ENCODE assay signal across 8 cellular contexts in genomic region chr14:52730708-52731111, GRCh38. TPM values are rescaled to one million over a fixed set of nuclear protein-coding genes. Genes with fewer than 3 reads are reported as not detected.
A peak's percentile ranks its signal among the peaks of the same experiment; 100 is the strongest.
DNase-seq lines count a peak whose midpoint lies in the region; ATAC-seq and TF ChIP-seq lines count a peak whose summit lies in the region.

No MANE protein-coding gene starts in this region.

- no peaks in the 10 kb centered on the region for H3K9me2 ChIP-seq in SU-DHL-6 (replicated peaks; ENCODE audit: insufficient read depth, low read length)

- peak overlapping the region; percentile 95 for H3K9ac ChIP-seq in SU-DHL-6 (ENCODE audit: low read length)
- H3K9ac ChIP-seq in rectal smooth muscle tissue (ENCODE audit: low read length), result peak overlapping the region; percentile 28

- peaks cover 38% of the 10 kb centered on the region for H3K4me1 Mint-ChIP-seq in activated CD4-positive, alpha-beta T cell treated with anti-CD3 and anti-CD28 coated beads for 36 hours

- POLR2A ChIA-PET in activated CD4-positive, alpha-beta T cell treated with anti-CD3 and anti-CD28 coated beads for 36 hours (lab: Charles Lee), result interaction anchor here (0.6 kb wide), 1 partner anchor 1891 kb away, joined by 5 read pairs; no protein-coding TSS in a partner anchor

- TF ChIP-seq CTCF in SU-DHL-6 (IDR thresholded peaks at IDR 0.05; ENCODE audit: insufficient read depth, low read length, poor library complexity, severe bottlenecking) (no peak), fibroblast of the aortic adventitia (IDR thresholded peaks at IDR 0.05; ENCODE audit: insufficient read depth, low read length) (no peak)

- ATAC-seq in activated CD4-positive, alpha-beta T cell treated with anti-CD3 and anti-CD28 coated beads for 36 hours, result no peak
- no peak for ATAC-seq in HG03175 (IDR thresholded peaks at IDR 0.05; ENCODE audit: unreplicated experiment)

- peaks cover 2% of the 10 kb centered on the region for H3K9me3 Mint-ChIP-seq in activated CD4-positive, alpha-beta T cell treated with anti-CD3 and anti-CD28 coated beads for 36 hours (ENCODE audit: low read depth)

- peak overlapping the region; percentile 93 for H3K4me3 Mint-ChIP-seq in activated CD4-positive, alpha-beta T cell treated with anti-CD3 and anti-CD28 coated beads for 36 hours

- no peaks in the 10 kb centered on the region for H3K27me3 Mint-ChIP-seq in activated CD4-positive, alpha-beta T cell treated with anti-CD3 and anti-CD28 coated beads for 36 hours

- peak overlapping the region; percentile 91 for H2AFZ ChIP-seq in SU-DHL-6 (ENCODE audit: low read depth, low read length, severe bottlenecking)

- peak overlapping the region; percentile 51; the same call in 1 of the 2 replicates for H3K27ac ChIP-seq in SU-DHL-6 (ENCODE audit: low read depth, low read length)
- peak overlapping the region; percentile 82 for H3K27ac ChIP-seq in rectal smooth muscle tissue (ENCODE audit: low read depth, low read length)

- CTCF ChIA-PET in activated CD4-positive, alpha-beta T cell treated with anti-CD3 and anti-CD28 coated beads for 36 hours (lab: Charles Lee), result interaction anchor here (1.0 to 1.3 kb wide), 2 partner anchors 19 to 566 kb away, joined by 4 to 5 read pairs; no protein-coding TSS in a partner anchor

- H3K27me3 ChIP-seq in SU-DHL-6 (ENCODE audit: low read length) (no peaks in the 10 kb centered on the region), rectal smooth muscle tissue (ENCODE audit: control insufficient read depth, insufficient read depth, low read length) (no peaks in the 10 kb centered on the region)

- H3K27ac Mint-ChIP-seq in activated CD4-positive, alpha-beta T cell treated with anti-CD3 and anti-CD28 coated beads for 36 hours, result peak overlapping the region; percentile 90

- H3K9me3 ChIP-seq in SU-DHL-6 (ENCODE audit: insufficient read depth, low read length), result no peaks in the 10 kb centered on the region

- DNase-seq in activated CD4-positive, alpha-beta T cell treated with anti-CD3 and anti-CD28 coated beads for 36 hours, result no peak
- no peak for DNase-seq in activated CD4-positive, alpha-beta T cell treated with anti-CD3 and anti-CD28 coated beads, Interleukin-2, amount 50 U/mL, for 1 hour
- DNase-seq in fibroblast of the aortic adventitia (ENCODE audit: low read depth), result peak; percentile 26
- no peak for DNase-seq in NCI-H748 (lab: John Stamatoyannopoulos, UW; ENCODE audit: unreplicated experiment)
- no peak for DNase-seq in stimulated activated CD4-positive, alpha-beta T cell treated with anti-CD3 and anti-CD28 coated beads, Interleukin-1b, Interleukin-23, amount 100 ng/mL, for 48 hours

- peaks cover 8% of the 10 kb centered on the region; the same call in 1 of the 2 replicates for H3K36me3 ChIP-seq in SU-DHL-6 (ENCODE audit: low read length)
- no peaks in the 10 kb centered on the region for H3K36me3 ChIP-seq in rectal smooth muscle tissue (ENCODE audit: control insufficient read depth, insufficient read depth, low read length)

- peaks cover 34% of the 10 kb centered on the region for H3K36me3 Mint-ChIP-seq in activated CD4-positive, alpha-beta T cell treated with anti-CD3 and anti-CD28 coated beads for 36 hours (ENCODE audit: low read depth)

- intact Hi-C loops in activated CD4-positive, alpha-beta T cell treated with anti-CD3 and anti-CD28 coated beads for 36 hours (cut with DNase I, micrococcal nuclease), result loop anchor here (1.0 kb wide), 7 partner anchors 8 to 423 kb away; partner anchors contain the start of genes GNPNAT1 (in 2 of the 2), GPR137C (in 2 of the 2), PSMC6 (in 2 of the 2) and TXNDC16 (in 2 of the 2)

- peaks cover 18% of the 10 kb centered on the region for H3F3A ChIP-seq in SU-DHL-6 (ENCODE audit: insufficient read depth)

- peaks cover 42% of the 10 kb centered on the region for H3K79me2 ChIP-seq in SU-DHL-6 (ENCODE audit: insufficient read depth, low read length)

- H3K4me3 ChIP-seq in SU-DHL-6 (ENCODE audit: insufficient read depth, low read length, poor library complexity, severe bottlenecking) (peak overlapping the region; percentile 70), fibroblast of the aortic adventitia (ENCODE audit: low read depth, low read length) (peak overlapping the region; percentile 87), rectal smooth muscle tissue (ENCODE audit: low read length) (peak overlapping the region; percentile 76)

- peak overlapping the region; percentile 99 for H3K4me2 ChIP-seq in SU-DHL-6 (ENCODE audit: low read depth, low read length, poor library complexity, severe bottlenecking)

- no peaks in the 10 kb centered on the region for H4K20me1 ChIP-seq in SU-DHL-6 (ENCODE audit: low read depth, low read length)

- no peaks in the 10 kb centered on the region for H3K4me1 ChIP-seq in rectal smooth muscle tissue (ENCODE audit: control insufficient read depth, insufficient read depth, low read length)

RNA-seq across cellular contexts. Expression of gene STYX, which starts 0.7 kb away (rescaled TPM):
- 10 to 100 TPM; 13.1 to 13.3 TPM for total RNA-seq in activated CD4-positive, alpha-beta T cell treated with anti-CD3 and anti-CD28 coated beads for 36 hours
- 9.3 and 50.7 TPM in 2 replicates for total RNA-seq in fibroblast of the aortic adventitia (ENCODE audit: low replicate concordance)

RNA-seq across cellular contexts. Expression of gene PSMC6, which starts 23.7 kb away (rescaled TPM):
- total RNA-seq in activated CD4-positive, alpha-beta T cell treated with anti-CD3 and anti-CD28 coated beads for 36 hours, result 100 to 1,000 TPM in 1 of 2 experiments, 10 to 100 TPM in 1; 87.0 to 121 TPM
- 81.2 and 111 TPM in 2 replicates for total RNA-seq in fibroblast of the aortic adventitia (ENCODE audit: low replicate concordance)

RNA-seq across cellular contexts. Expression of gene ERO1A, which starts 35.4 kb away (rescaled TPM):
- total RNA-seq in activated CD4-positive, alpha-beta T cell treated with anti-CD3 and anti-CD28 coated beads for 36 hours, result 100 to 1,000 TPM; 120 to 165 TPM
- 75.3 and 123 TPM in 2 replicates for total RNA-seq in fibroblast of the aortic adventitia (ENCODE audit: low replicate concordance)
